ENCODE assay signal across 22 cellular contexts in genomic region chr12:45381351-45381750, GRCh38.
"Had no signal": no experiment of that assay in that cellular context is flagged by ENCODE, and none has a peak within 500 bp of the region (broad histone marks: within the 10 kb centered on the region; RNA-seq: fewer than 3 reads in every experiment).

No MANE protein-coding gene starts in this region.

- H3K4me2 ChIP-seq: smooth muscle cell had no signal

- ATAC-seq: activated CD4-positive, alpha-beta T cell treated with anti-CD3 and anti-CD28 coated beads for 36 hours; effector memory CD8-positive, alpha-beta T cell; gastrocnemius medialis; naive thymus-derived CD8-positive, alpha-beta T cell; pancreas; right lobe of liver; stimulated activated effector memory CD8-positive, alpha-beta T cell treated with anti-CD3 and anti-CD28 coated beads, Interleukin-12 subunit alpha, Interleukin-12 subunit beta, amount 100 ng/mL, for 72 hours; WTC11 had no signal

- H3K27me3 ChIP-seq: gastrocnemius medialis, pancreas, right lobe of liver, stomach, vagina had no signal

- DNase-seq: activated CD4-positive, alpha-beta memory T cell treated with anti-CD3 and anti-CD28 coated beads for 36 hours; activated CD4-positive, alpha-beta T cell treated with anti-CD3 and anti-CD28 coated beads for 36 hours; activated gamma-delta T cell treated with Interleukin-2 at 50 U/mL for 16 hours; activated T-cell treated with anti-CD3 and anti-CD28 coated beads for 4 hours; amniotic stem cell; dermis blood vessel endothelial cell; effector memory CD8-positive, alpha-beta T cell; gastrocnemius medialis; head of caudate nucleus; kidney; left ventricle myocardium inferior; naive thymus-derived CD8-positive, alpha-beta T cell; pancreas; right lobe of liver; stimulated activated CD4-positive, alpha-beta T cell treated with anti-CD3 and anti-CD28 coated beads, Interleukin-4, amount 100 ng/mL, for 24 hours; stomach; trophoblast cell had no signal

- H3K9me3 ChIP-seq: gastrocnemius medialis, left ventricle myocardium inferior, pancreas, right lobe of liver, stomach, vagina had no signal

- FAIRE-seq: kidney, pancreas, TTC549 had no signal

- H3K27ac ChIP-seq: gastrocnemius medialis, left ventricle myocardium inferior, pancreas, right lobe of liver, stomach, vagina had no signal

- H3K4me3 ChIP-seq: gastrocnemius medialis, left ventricle myocardium inferior, pancreas, right lobe of liver, smooth muscle cell, stomach, vagina had no signal

- H3K4me1 ChIP-seq: gastrocnemius medialis, left ventricle myocardium inferior, right lobe of liver, stomach, vagina had no signal
